ENCODE assay signal across 18 cellular contexts in the genomic region with DNA sequence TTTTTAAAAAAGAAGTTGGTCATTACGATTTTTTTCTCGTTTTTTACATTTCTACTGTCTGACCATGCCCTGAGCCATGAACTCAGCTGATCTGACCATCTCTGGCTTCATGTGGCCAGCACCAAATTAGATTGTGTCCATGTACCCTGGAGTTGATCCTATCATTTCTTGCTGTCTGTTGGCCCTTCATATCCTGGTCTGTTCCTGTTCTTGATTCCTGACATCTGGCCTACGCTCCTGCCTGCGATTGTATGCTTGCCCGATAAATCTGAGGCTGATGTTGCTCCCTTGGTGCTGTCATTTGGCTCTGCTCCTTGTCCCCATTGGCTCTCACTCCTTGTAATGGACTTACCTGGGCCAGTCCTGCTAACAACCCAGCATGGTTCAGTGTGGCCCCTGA.
A peak's percentile ranks its signal among the peaks of the same experiment; 100 is the strongest.
DNase-seq lines count a peak whose midpoint lies in the region; ATAC-seq and TF ChIP-seq lines count a peak whose summit lies in the region.
"Had no signal": no experiment of that assay in that cellular context is flagged by ENCODE, and none has a peak within 500 bp of the region (broad histone marks: within the 10 kb centered on the region; RNA-seq: fewer than 3 reads in every experiment).

No MANE protein-coding gene starts in this region.

- intact Hi-C loops in adrenal gland (cut with DNase I), result no loop called here
- intact Hi-C loops in left cardiac atrium (cut with DNase I), result no loop called here

- no peak for TF ChIP-seq CTCF in adrenal gland (IDR thresholded peaks at IDR 0.05)
- no peak for TF ChIP-seq CTCF in suprapubic skin (IDR thresholded peaks at IDR 0.05)

- H3K27me3 ChIP-seq in adrenal gland, result no peaks in the 10 kb centered on the region
- no peaks in the 10 kb centered on the region for H3K27me3 ChIP-seq in suprapubic skin

- no peak for TF ChIP-seq EP300 in suprapubic skin (IDR thresholded peaks at IDR 0.05)

- 57 to 74% (median 63%) methylated on average over 5 of the region's 5 CpGs for WGBS in adrenal gland, 4 donors
- 68% methylated on average over 5 of the region's 5 CpGs for WGBS in suprapubic skin

- ATAC-seq in left cardiac atrium, result peak; percentile 53 to 60
- no peak for ATAC-seq in GM21526 (IDR thresholded peaks at IDR 0.05; ENCODE audit: low FRiP score, unreplicated experiment)

- H3K4me1 ChIP-seq in adrenal gland (replicated peaks in 1 of 2), result peaks cover 8 to 25% of the 10 kb centered on the region in 2 donors
- H3K4me1 ChIP-seq in suprapubic skin, result peaks cover 21% of the 10 kb centered on the region

- no peaks in the 10 kb centered on the region for H3K36me3 ChIP-seq in adrenal gland (replicated peaks in 1 of 2)
- H3K36me3 ChIP-seq in suprapubic skin, result no peaks in the 10 kb centered on the region

- no peak for TF ChIP-seq POLR2A in adrenal gland (IDR thresholded peaks at IDR 0.05)
- no peak for TF ChIP-seq POLR2A in suprapubic skin (IDR thresholded peaks at IDR 0.05)

- no peaks in the 10 kb centered on the region for H3K9me3 ChIP-seq in adrenal gland (replicated peaks in 1 of 3)
- H3K9me3 ChIP-seq in suprapubic skin, result no peaks in the 10 kb centered on the region

- H3K4me3 ChIP-seq in adrenal gland (no peak overlapping the region), suprapubic skin (no peak overlapping the region)

- peak; percentile 61 for DNase-seq in SK-N-DZ (ENCODE audit: low spot score)
- peak in 3 of 7 donors; percentile 12 to 81 (median 25) for DNase-seq in adrenal gland
- DNase-seq in left cardiac atrium, result no peak
- DNase-seq in suprapubic skin (ENCODE audit: low spot score in 2 of 2), result no peak
- no peak for DNase-seq in stimulated activated CD8-positive, alpha-beta memory T cell treated with anti-CD3 and anti-CD28 coated beads, Interleukin-4, amount 100 ng/mL, for 48 hours
- no peak for DNase-seq in NCI-H2196 treated with DMSO at 0.1 percent for 48 hours (lab: John Stamatoyannopoulos, UW; ENCODE audit: unreplicated experiment)
- DNase-seq: ACHN, AML-193, DMS79 treated with DMSO at 0.1 percent for 48 hours, NCI-H1092 treated with DMSO at 0.1 percent for 48 hours, NCI-H146, NCI-H2029 treated with DMSO at 0.1 percent for 48 hours, NCI-H2171, NCI-H510A, NCI-H82, OCI-M1, SIG-M5 had no signal

- H3K27ac ChIP-seq in adrenal gland, result peak overlapping the region in 4 of 5 donors; percentile 17 to 60 (median 60)
- peak overlapping the region; percentile 48 for H3K27ac ChIP-seq in suprapubic skin
